24 cellular contexts compared by ENCODE assay signal in genomic region chr5:157888814-157889532, GRCh38. TPM values are rescaled to one million over a fixed set of nuclear protein-coding genes. Genes with fewer than 3 reads are reported as not detected.
DNase-seq lines count a peak whose midpoint lies in the region; ATAC-seq and TF ChIP-seq lines count a peak whose summit lies in the region.
"Had no signal": no experiment of that assay in that cellular context is flagged by ENCODE, and none has a peak within 500 bp of the region (broad histone marks: within the 10 kb centered on the region; RNA-seq: fewer than 3 reads in every experiment).

No MANE protein-coding gene starts in this region.

- H2AFZ ChIP-seq in mesenchymal stem cell (ENCODE audit: low read depth, low read length) = no peak overlapping the region
- H2AFZ ChIP-seq: GM23248 had no signal

- no peak overlapping the region for H4K8ac ChIP-seq in mesenchymal stem cell (ENCODE audit: low read length)

- no peak overlapping the region for H2BK5ac ChIP-seq in mesenchymal stem cell (ENCODE audit: low read depth, low read length, poor library complexity, severe bottlenecking)

- H3K4me1 ChIP-seq in duodenal mucosa (ENCODE audit: control insufficient read depth in 1 of 2, insufficient read depth in 2 of 2, low read length in 2 of 2) (peaks cover 7 to 20% of the 10 kb centered on the region in 2 donors), right lobe of liver (peaks cover 0 to 12% (median 4%) of the 10 kb centered on the region in 4 donors), mesenchymal stem cell (ENCODE audit: control insufficient read depth, insufficient read depth, low read depth, low read length) (no peaks in the 10 kb centered on the region)

- H3K27me3 ChIP-seq in duodenal mucosa (ENCODE audit: control insufficient read depth in 1 of 2, insufficient read depth in 2 of 2, low read length in 2 of 2) (no peaks in the 10 kb centered on the region), right lobe of liver (no peaks in the 10 kb centered on the region), mesenchymal stem cell (ENCODE audit: control insufficient read depth in 1 of 2, insufficient read depth in 1 of 2, low read length in 2 of 2) (no peaks in the 10 kb centered on the region)
- H3K27me3 ChIP-seq: ovary had no signal

- no peak overlapping the region for H2BK120ac ChIP-seq in mesenchymal stem cell (ENCODE audit: low read depth, low read length)

- H3K27ac ChIP-seq in duodenal mucosa (ENCODE audit: low read depth, low read length) = peak overlapping the region; percentile 34
- H3K27ac ChIP-seq in right lobe of liver = peak overlapping the region; percentile 15 to 71 (median 43)
- no peak overlapping the region for H3K27ac ChIP-seq in mesenchymal stem cell (ENCODE audit: low read length, poor library complexity, severe bottlenecking)
- H3K27ac ChIP-seq: GM23248, ovary, RWPE1 had no signal

- WGBS in right lobe of liver (ENCODE audit: insufficient coverage, low coverage, low lambda C conversion rate, missing lambda C conversion rate) = 27% methylated on average over 1 of the region's 1 CpG
- no CpG with 5 or more reads among the region's 1 CpG for WGBS in mesenchymal stem cell

- no peak for TF ChIP-seq CTCF in right lobe of liver (IDR thresholded peaks at IDR 0.05)

- no peak overlapping the region for H3K4me2 ChIP-seq in mesenchymal stem cell (ENCODE audit: low read length, poor library complexity, severe bottlenecking)

- peak; percentile 54 to 94 (median 88) for ATAC-seq in right lobe of liver
- ATAC-seq: left colon; natural killer cell treated with Interleukin-12 subunit alpha and Interleukin-12 subunit beta and Interleukin-15 and Interleukin-18, amount 100 ng/mL, for 72 hours; sciatic nerve; SK-N-SH treated with all-trans-retinoic acid at 6 μM for 48 hours; WTC11 had no signal

- H3K9me3 ChIP-seq in duodenal mucosa (ENCODE audit: control insufficient read depth in 1 of 2, low read length in 2 of 2) (peaks cover 0 to 4% of the 10 kb centered on the region in 2 donors), right lobe of liver (no peaks in the 10 kb centered on the region), mesenchymal stem cell (ENCODE audit: control insufficient read depth, low read length) (no peaks in the 10 kb centered on the region)
- H3K9me3 ChIP-seq: ovary had no signal

- DNase-seq in NCI-H2029 treated with DMSO at 0.1 percent for 48 hours (lab: John Stamatoyannopoulos, UW) = peak; percentile 44
- no peak for DNase-seq in NCI-H2029 (lab: John Stamatoyannopoulos, UW)
- DNase-seq in NCI-H2081 treated with DMSO at 0.1 percent for 48 hours (lab: John Stamatoyannopoulos, UW) = peak; percentile 37
- DNase-seq in right lobe of liver = no peak
- DNase-seq in mesenchymal stem cell = no peak
- no peak for DNase-seq in activated T-cell treated with anti-CD3 and anti-CD28 coated beads for 4 hours
- DNase-seq in NCI-H128 (lab: John Stamatoyannopoulos, UW; ENCODE audit: unreplicated experiment) = no peak
- DNase-seq: activated CD8-positive, alpha-beta memory T cell treated with anti-CD3 and anti-CD28 coated beads, Interleukin-2, amount 50 U/mL, for 4 hours; AML-193; effector memory CD4-positive, alpha-beta T cell; GM23248; HFFc6; Kasumi-1; left colon; midbrain; NCI-H1092 treated with DMSO at 0.1 percent for 48 hours; NCI-H446 treated with DMSO at 0.1 percent for 48 hours; ovary had no signal

- intact Hi-C loops in right lobe of liver (cut with DNase I) = no loop called here

- no peak overlapping the region for H4K91ac ChIP-seq in mesenchymal stem cell (ENCODE audit: low read length)

- H3K36me3 ChIP-seq in duodenal mucosa (ENCODE audit: control insufficient read depth in 1 of 2, insufficient read depth in 2 of 2, low read length in 2 of 2) (no peaks in the 10 kb centered on the region), right lobe of liver (no peaks in the 10 kb centered on the region), mesenchymal stem cell (ENCODE audit: control insufficient read depth in 1 of 2, insufficient read depth in 2 of 2, low read depth in 1 of 2, low read length in 2 of 2) (no peaks in the 10 kb centered on the region)
- H3K36me3 ChIP-seq: ovary had no signal

- no peak overlapping the region for H2BK12ac ChIP-seq in mesenchymal stem cell (ENCODE audit: low read length in 2 of 2)

- no peak overlapping the region for H2AK5ac ChIP-seq in mesenchymal stem cell (ENCODE audit: low read length, severe bottlenecking)

- no peak overlapping the region for H3K18ac ChIP-seq in mesenchymal stem cell (ENCODE audit: low read depth in 1 of 2, low read length in 2 of 2)

- H3K9ac ChIP-seq in duodenal mucosa (ENCODE audit: low read depth in 1 of 2, low read length in 2 of 2) (no peak overlapping the region), mesenchymal stem cell (ENCODE audit: low read length) (no peak overlapping the region)
- H3K9ac ChIP-seq: GM23248 had no signal

- H3K23ac ChIP-seq in mesenchymal stem cell (ENCODE audit: low read length in 2 of 2) = no peak overlapping the region

- TF ChIP-seq POLR2A in right lobe of liver (IDR thresholded peaks at IDR 0.05) = no peak

- H3K4me3 ChIP-seq in duodenal mucosa (ENCODE audit: low read depth in 1 of 2, low read length in 2 of 2) (no peak overlapping the region), right lobe of liver (no peak overlapping the region), mesenchymal stem cell (ENCODE audit: insufficient read depth in 1 of 2, low read depth in 1 of 2, low read length in 2 of 2) (no peak overlapping the region)
- H3K4me3 ChIP-seq: GM23248, ovary had no signal

- H3K14ac ChIP-seq in mesenchymal stem cell (ENCODE audit: low read length in 2 of 2) = no peak overlapping the region

- no peak overlapping the region for H3K4ac ChIP-seq in mesenchymal stem cell (ENCODE audit: low read depth in 1 of 2, low read length in 2 of 2)

- H2BK15ac ChIP-seq in mesenchymal stem cell (ENCODE audit: low read depth, poor library complexity, severe bottlenecking) = no peak overlapping the region

- H3K79me1 ChIP-seq in mesenchymal stem cell (replicated peaks; ENCODE audit: low read length, poor library complexity, severe bottlenecking) = no peaks in the 10 kb centered on the region

RNA-seq across cellular contexts. Expression of gene CLINT1, which starts 30.0 kb away (rescaled TPM):
- 10 to 100 TPM; 49.2 to 62.2 (median 51.8) TPM for total RNA-seq in right lobe of liver
- polyA plus RNA-seq in mesenchymal stem cell (2013, experiment 1 of 2) = 61.1 TPM
- 61.0 TPM for polyA plus RNA-seq in mesenchymal stem cell (2013, experiment 2 of 2)

Comparison
In these comparisons a context has a peak if more than half of its experiments do, and no peak if none do; other contexts are left out.
1. DNase-seq: peak in NCI-H2029 treated with DMSO at 0.1 percent for 48 hours (single experiment) and NCI-H2081 treated with DMSO at 0.1 percent for 48 hours (single experiment); none in NCI-H2029 (single experiment), right lobe of liver (0 of 3), mesenchymal stem cell (single experiment), activated T-cell treated with anti-CD3 and anti-CD28 coated beads for 4 hours (single experiment) and NCI-H128 (single experiment).